Comparison of ENCODE assay signal across 18 cellular contexts in the genomic region with DNA sequence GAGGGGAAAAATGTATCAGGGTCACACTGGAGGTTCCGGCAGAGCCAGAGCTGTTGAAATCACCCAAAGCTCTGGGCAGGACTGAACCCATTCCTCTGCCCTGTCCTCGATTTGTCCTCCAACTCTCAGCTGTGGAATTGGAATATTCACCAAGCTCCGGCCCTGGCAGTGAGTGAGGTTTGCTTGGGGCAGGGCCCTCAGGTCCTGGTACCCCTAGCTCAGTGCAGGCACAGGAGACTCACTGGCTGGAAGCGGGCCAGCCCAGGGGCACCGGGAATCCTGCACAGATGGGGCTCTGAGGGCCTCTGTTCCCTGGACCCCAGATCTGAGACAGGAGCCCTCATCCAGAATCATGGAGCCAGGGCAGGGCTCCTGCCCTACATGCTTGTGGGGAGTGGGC.
"Had no signal": no experiment of that assay in that cellular context is flagged by ENCODE, and none has a peak within 500 bp of the region (broad histone marks: within the 10 kb centered on the region; RNA-seq: fewer than 3 reads in every experiment).

No MANE protein-coding gene starts in this region.

- H3K79me2 ChIP-seq: hepatocyte had no signal

- H3K27ac ChIP-seq: coronary artery, dorsolateral prefrontal cortex, esophagus muscularis mucosa, foreskin keratinocyte, gastroesophageal sphincter, heart left ventricle, hepatocyte, left lung, lower lobe of right lung had no signal

- H2AFZ ChIP-seq: hepatocyte had no signal

- H3K9me3 ChIP-seq: esophagus muscularis mucosa, heart left ventricle, lower lobe of right lung had no signal

- H3K36me3 ChIP-seq: esophagus muscularis mucosa, gastroesophageal sphincter, heart left ventricle, left lung, lower lobe of right lung had no signal

- H3K4me2 ChIP-seq: hepatocyte had no signal

- H3K4me3 ChIP-seq: coronary artery, dorsolateral prefrontal cortex, esophagus muscularis mucosa, gastroesophageal sphincter, heart left ventricle, hepatocyte, left lung, lower lobe of right lung, mucosa of descending colon had no signal

- DNase-seq: dermis blood vessel endothelial cell; dorsolateral prefrontal cortex; effector CD4-positive, alpha-beta T cell; effector memory CD4-positive, alpha-beta T cell; foreskin keratinocyte; heart left ventricle; hypothalamus; immature natural killer cell; left cardiac atrium; left lung; left ventricle myocardium superior; lower lobe of right lung; mesenchymal stem cell; mucosa of descending colon had no signal

- H3K27me3 ChIP-seq: esophagus muscularis mucosa, foreskin keratinocyte, gastroesophageal sphincter, heart left ventricle, hepatocyte, left lung had no signal

- H3K4me1 ChIP-seq: esophagus muscularis mucosa, foreskin keratinocyte, gastroesophageal sphincter, heart left ventricle, left lung, lower lobe of right lung had no signal
